15 cellular contexts compared by ENCODE assay signal in genomic region chr2:21270658-21271057, GRCh38.
DNase-seq lines count a peak whose midpoint lies in the region; ATAC-seq, FAIRE-seq and TF ChIP-seq lines count a peak whose summit lies in the region.
"Had no signal": no experiment of that assay in that cellular context is flagged by ENCODE, and none has a peak within 500 bp of the region (broad histone marks: within the 10 kb centered on the region; RNA-seq: fewer than 3 reads in every experiment).

No MANE protein-coding gene starts in this region.

- ATAC-seq in body of pancreas, result peak; percentile 43
- peak; percentile 86 to 94 (median 89) for ATAC-seq in heart right ventricle
- ATAC-seq: activated CD8-positive, alpha-beta T cell treated with anti-CD3 and anti-CD28 coated beads, Interleukin-2, amount 10 ng/mL, durations not matched to agents 7 days and 5 days had no signal

- H3K27me3 ChIP-seq in body of pancreas (no peaks in the 10 kb centered on the region), heart right ventricle (no peaks in the 10 kb centered on the region)

- no peak for FAIRE-seq in D721Med (lab: Jason Lieb, UNC)
- FAIRE-seq: G401.6, GM12891 had no signal

- WGBS in body of pancreas, 2 donors, result 37 to 46% methylated on average over 5 of the region's 5 CpGs
- 15 to 32% methylated on average over 5 of the region's 5 CpGs for WGBS in heart right ventricle, 2 donors

- peaks cover 23% of the 10 kb centered on the region for H3K4me1 ChIP-seq in body of pancreas
- H3K4me1 ChIP-seq in heart right ventricle, result peaks cover 0 to 58% (median 30%) of the 10 kb centered on the region in 9 donors

- intact Hi-C loops in body of pancreas (cut with DNase I), result no loop called here
- intact Hi-C loops in heart right ventricle (cut with DNase I), result no loop called here

- DNase-seq in body of pancreas (peak; percentile 17 to 43 (median 24)), heart right ventricle (peak; percentile 65 to 84), mucosa of gallbladder (ENCODE audit: low spot score) (peak; percentile 74), NCI-H1694 (lab: John Stamatoyannopoulos, UW) (no peak), D721Med (ENCODE audit: insufficient read length, low spot score) (no peak), SW 1271 (lab: John Stamatoyannopoulos, UW) (no peak)
- no peak for DNase-seq in activated CD8-positive, alpha-beta memory T cell treated with anti-CD3 and anti-CD28 coated beads, Interleukin-2, amount 50 U/mL, for 48 hours
- DNase-seq: activated CD8-positive, alpha-beta T cell treated with anti-CD3 and anti-CD28 coated beads, Interleukin-2, amount 10 ng/mL, durations not matched to agents 7 days and 5 days; GOT3; Karpas-422; NCI-H1436; NCI-H345 had no signal

- peak overlapping the region in 2 of 4 donors; percentile 21 to 62 for H3K27ac ChIP-seq in body of pancreas
- H3K27ac ChIP-seq in heart right ventricle, result peak overlapping the region in 9 of 10 donors; percentile 30 to 81 (median 67)
- peak overlapping the region; percentile 72 for H3K27ac ChIP-seq in temporal lobe (ENCODE audit: low read depth, low read length)

- TF ChIP-seq CTCF in body of pancreas (IDR thresholded peaks at IDR 0.05), result no peak
- no peak for TF ChIP-seq CTCF in heart right ventricle (IDR thresholded peaks at IDR 0.05)
- no peak for TF ChIP-seq CTCF in D721Med (IDR thresholded peaks at IDR 0.05; ENCODE audit: insufficient read depth, missing control alignments)

- H3K4me3 ChIP-seq in body of pancreas, result no peak overlapping the region
- no peak overlapping the region for H3K4me3 ChIP-seq in heart right ventricle

- H3K9me3 ChIP-seq in body of pancreas, result no peaks in the 10 kb centered on the region
- no peaks in the 10 kb centered on the region for H3K9me3 ChIP-seq in heart right ventricle

- TF ChIP-seq POLR2A in body of pancreas (IDR thresholded peaks at IDR 0.05), result no peak

- H3K36me3 ChIP-seq in body of pancreas (replicated peaks in 1 of 2; ENCODE audit: insufficient read depth in 1 of 2, low read depth in 2 of 2), result no peaks in the 10 kb centered on the region
- H3K36me3 ChIP-seq in heart right ventricle, result no peaks in the 10 kb centered on the region

Comparison
In these comparisons a context has a peak if more than half of its experiments do, and no peak if none do; other contexts are left out.
1. DNase-seq: peak in body of pancreas (4 of 4), heart right ventricle (2 of 2) and mucosa of gallbladder (single experiment); none in NCI-H1694 (single experiment), D721Med (single experiment), activated CD8-positive, alpha-beta memory T cell treated with anti-CD3 and anti-CD28 coated beads, Interleukin-2, amount 50 U/mL, for 48 hours (single experiment) and SW 1271 (0 of 2).